ENCODE assay signal across 21 cellular contexts in the genomic region with DNA sequence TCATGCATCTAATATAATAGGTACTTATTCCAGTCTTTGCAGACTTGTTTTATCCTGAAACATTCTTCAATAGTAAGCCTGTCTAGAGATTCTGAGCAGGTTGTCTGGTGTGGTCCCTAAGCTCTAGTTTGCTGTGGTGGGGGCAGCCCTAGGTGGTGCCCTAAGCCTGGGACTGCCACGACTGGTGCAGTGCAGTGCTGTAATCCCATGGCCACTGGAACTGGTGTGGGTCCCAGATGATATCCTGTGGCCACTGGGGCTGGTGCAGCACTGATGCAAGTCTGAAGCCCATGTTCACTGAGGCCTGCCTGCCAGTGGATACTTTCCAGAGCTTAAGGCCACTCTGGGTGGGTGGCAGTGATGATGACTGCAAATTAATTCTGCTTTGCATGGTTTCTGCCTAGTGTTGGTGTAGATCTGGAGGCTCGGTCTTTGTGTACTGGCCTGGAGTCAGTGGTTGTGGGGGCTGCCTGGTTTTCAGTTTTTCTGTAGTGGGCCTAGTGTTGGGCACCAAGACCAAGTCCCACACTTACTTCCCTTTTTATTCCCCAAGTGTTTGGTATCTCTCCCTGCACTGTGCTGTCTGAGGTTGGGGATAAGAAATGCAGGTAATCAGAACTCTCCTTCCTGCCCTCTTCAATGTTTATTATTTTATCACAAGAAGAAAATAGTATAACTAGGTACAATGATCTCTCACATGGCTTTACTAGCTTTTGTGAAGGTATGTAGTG. TPM values are rescaled to one million over a fixed set of nuclear protein-coding genes. Genes with fewer than 3 reads are reported as not detected.
"Had no signal": no experiment of that assay in that cellular context is flagged by ENCODE, and none has a peak within 500 bp of the region (broad histone marks: within the 10 kb centered on the region; RNA-seq: fewer than 3 reads in every experiment).

No MANE protein-coding gene starts in this region.

RNA-seq across cellular contexts. Expression of a gene that starts 7.4 kb away (rescaled TPM):
- total RNA-seq: activated CD4-positive, alpha-beta memory T cell treated with anti-CD3 and anti-CD28 coated beads for 36 hours; activated CD4-positive, alpha-beta T cell treated with anti-CD3 and anti-CD28 coated beads, Interleukin-2, amount 10 ng/mL, durations not matched to agents 24 days and 14 days; activated CD8-positive, alpha-beta memory T cell treated with anti-CD3 and anti-CD28 coated beads for 36 hours; activated CD8-positive, alpha-beta T cell treated with anti-CD3 and anti-CD28 coated beads for 36 hours; activated naive CD4-positive, alpha-beta T cell treated with anti-CD3 and anti-CD28 coated beads for 36 hours; activated naive CD4-positive, alpha-beta T cell treated with anti-CD3 and anti-CD28 coated beads, Interleukin-2, amount 50 U/mL, for 72 hours; activated naive CD8-positive, alpha-beta T cell treated with anti-CD3 and anti-CD28 coated beads for 36 hours; activated T-cell treated with anti-CD3 and anti-CD28 coated beads, Interleukin-2, amount 50 U/mL, for 4 hours; activated T-cell treated with anti-CD3 and anti-CD28 coated beads, Interleukin-2, amount 50 U/mL, for 72 hours; activated T-helper 1 cell treated with anti-CD3 and anti-CD28 coated beads, Interleukin-12 subunit alpha, Interleukin-12 subunit beta, Interleukin-2, Interleukin-4 antibody, amounts not matched to agents 30 ng/mL and 10 ng/mL and 1 ng/mL, durations not matched to agents 14 hours and 24 hours and 36 hours; activated T-helper 17 cell treated with anti-CD3 and anti-CD28 coated beads, Interleukin-2, amount 50 U/mL, for 72 hours; adrenal gland; ascending aorta; bronchial epithelial cell; cardiac muscle cell; chondrocyte; T-cell; T-helper 1 cell treated with Interleukin-12 subunit alpha and Interleukin-12 subunit beta and Interleukin-4 antibody, amounts not matched to agents 30 ng/mL and 1 ng/mL, for 36 hours; T-helper 17 cell; T-helper 2 cell treated with Interferon-gamma antibody and Interleukin-4, amounts not matched to agents 100 ng/mL and 5 ng/mL, for 36 hours had no signal

RNA-seq across cellular contexts. Expression of a gene that starts 12.1 kb away (rescaled TPM):
- total RNA-seq: activated B cell treated with CpG ODN at 0.5 μM for 24 hours; activated CD4-positive, alpha-beta memory T cell treated with anti-CD3 and anti-CD28 coated beads for 36 hours; activated CD4-positive, alpha-beta T cell treated with anti-CD3 and anti-CD28 coated beads, Interleukin-2, amount 10 ng/mL, durations not matched to agents 24 days and 14 days; activated CD8-positive, alpha-beta memory T cell treated with anti-CD3 and anti-CD28 coated beads for 36 hours; activated CD8-positive, alpha-beta T cell treated with anti-CD3 and anti-CD28 coated beads for 36 hours; activated naive CD4-positive, alpha-beta T cell treated with anti-CD3 and anti-CD28 coated beads for 36 hours; activated naive CD4-positive, alpha-beta T cell treated with anti-CD3 and anti-CD28 coated beads, Interleukin-2, amount 50 U/mL, for 72 hours; activated naive CD8-positive, alpha-beta T cell treated with anti-CD3 and anti-CD28 coated beads for 36 hours; activated T-cell treated with anti-CD3 and anti-CD28 coated beads, Interleukin-2, amount 50 U/mL, for 4 hours; activated T-cell treated with anti-CD3 and anti-CD28 coated beads, Interleukin-2, amount 50 U/mL, for 72 hours; activated T-helper 1 cell treated with anti-CD3 and anti-CD28 coated beads, Interleukin-12 subunit alpha, Interleukin-12 subunit beta, Interleukin-2, Interleukin-4 antibody, amounts not matched to agents 30 ng/mL and 10 ng/mL and 1 ng/mL, durations not matched to agents 14 hours and 24 hours and 36 hours; activated T-helper 17 cell treated with anti-CD3 and anti-CD28 coated beads, Interleukin-2, amount 50 U/mL, for 72 hours; adrenal gland; ascending aorta; bronchial epithelial cell; cardiac muscle cell; chondrocyte; T-cell; T-helper 1 cell treated with Interleukin-12 subunit alpha and Interleukin-12 subunit beta and Interleukin-4 antibody, amounts not matched to agents 30 ng/mL and 1 ng/mL, for 36 hours; T-helper 17 cell; T-helper 2 cell treated with Interferon-gamma antibody and Interleukin-4, amounts not matched to agents 100 ng/mL and 5 ng/mL, for 36 hours had no signal

RNA-seq across cellular contexts. Expression of a gene that starts 27.3 kb away (rescaled TPM):
- total RNA-seq: activated CD4-positive, alpha-beta memory T cell treated with anti-CD3 and anti-CD28 coated beads for 36 hours; activated CD4-positive, alpha-beta T cell treated with anti-CD3 and anti-CD28 coated beads, Interleukin-2, amount 10 ng/mL, durations not matched to agents 24 days and 14 days; activated CD8-positive, alpha-beta memory T cell treated with anti-CD3 and anti-CD28 coated beads for 36 hours; activated CD8-positive, alpha-beta T cell treated with anti-CD3 and anti-CD28 coated beads for 36 hours; activated naive CD4-positive, alpha-beta T cell treated with anti-CD3 and anti-CD28 coated beads for 36 hours; activated naive CD4-positive, alpha-beta T cell treated with anti-CD3 and anti-CD28 coated beads, Interleukin-2, amount 50 U/mL, for 72 hours; activated naive CD8-positive, alpha-beta T cell treated with anti-CD3 and anti-CD28 coated beads for 36 hours; activated T-cell treated with anti-CD3 and anti-CD28 coated beads, Interleukin-2, amount 50 U/mL, for 4 hours; activated T-cell treated with anti-CD3 and anti-CD28 coated beads, Interleukin-2, amount 50 U/mL, for 72 hours; activated T-helper 1 cell treated with anti-CD3 and anti-CD28 coated beads, Interleukin-12 subunit alpha, Interleukin-12 subunit beta, Interleukin-2, Interleukin-4 antibody, amounts not matched to agents 30 ng/mL and 10 ng/mL and 1 ng/mL, durations not matched to agents 14 hours and 24 hours and 36 hours; activated T-helper 17 cell treated with anti-CD3 and anti-CD28 coated beads, Interleukin-2, amount 50 U/mL, for 72 hours; adrenal gland; ascending aorta; bronchial epithelial cell; cardiac muscle cell; chondrocyte; T-cell; T-helper 1 cell treated with Interleukin-12 subunit alpha and Interleukin-12 subunit beta and Interleukin-4 antibody, amounts not matched to agents 30 ng/mL and 1 ng/mL, for 36 hours; T-helper 17 cell; T-helper 2 cell treated with Interferon-gamma antibody and Interleukin-4, amounts not matched to agents 100 ng/mL and 5 ng/mL, for 36 hours had no signal

RNA-seq across cellular contexts. Expression of a gene that starts 55.0 kb away (rescaled TPM):
- total RNA-seq: activated CD4-positive, alpha-beta memory T cell treated with anti-CD3 and anti-CD28 coated beads for 36 hours; activated CD4-positive, alpha-beta T cell treated with anti-CD3 and anti-CD28 coated beads, Interleukin-2, amount 10 ng/mL, durations not matched to agents 24 days and 14 days; activated CD8-positive, alpha-beta memory T cell treated with anti-CD3 and anti-CD28 coated beads for 36 hours; activated CD8-positive, alpha-beta T cell treated with anti-CD3 and anti-CD28 coated beads for 36 hours; activated naive CD4-positive, alpha-beta T cell treated with anti-CD3 and anti-CD28 coated beads for 36 hours; activated naive CD4-positive, alpha-beta T cell treated with anti-CD3 and anti-CD28 coated beads, Interleukin-2, amount 50 U/mL, for 72 hours; activated naive CD8-positive, alpha-beta T cell treated with anti-CD3 and anti-CD28 coated beads for 36 hours; activated T-cell treated with anti-CD3 and anti-CD28 coated beads, Interleukin-2, amount 50 U/mL, for 4 hours; activated T-cell treated with anti-CD3 and anti-CD28 coated beads, Interleukin-2, amount 50 U/mL, for 72 hours; activated T-helper 1 cell treated with anti-CD3 and anti-CD28 coated beads, Interleukin-12 subunit alpha, Interleukin-12 subunit beta, Interleukin-2, Interleukin-4 antibody, amounts not matched to agents 30 ng/mL and 10 ng/mL and 1 ng/mL, durations not matched to agents 14 hours and 24 hours and 36 hours; activated T-helper 17 cell treated with anti-CD3 and anti-CD28 coated beads, Interleukin-2, amount 50 U/mL, for 72 hours; adrenal gland; ascending aorta; bronchial epithelial cell; cardiac muscle cell; chondrocyte; T-cell; T-helper 1 cell treated with Interleukin-12 subunit alpha and Interleukin-12 subunit beta and Interleukin-4 antibody, amounts not matched to agents 30 ng/mL and 1 ng/mL, for 36 hours; T-helper 2 cell treated with Interferon-gamma antibody and Interleukin-4, amounts not matched to agents 100 ng/mL and 5 ng/mL, for 36 hours had no signal
